Comparison of ENCODE assay signal across 24 cellular contexts in the genomic region with DNA sequence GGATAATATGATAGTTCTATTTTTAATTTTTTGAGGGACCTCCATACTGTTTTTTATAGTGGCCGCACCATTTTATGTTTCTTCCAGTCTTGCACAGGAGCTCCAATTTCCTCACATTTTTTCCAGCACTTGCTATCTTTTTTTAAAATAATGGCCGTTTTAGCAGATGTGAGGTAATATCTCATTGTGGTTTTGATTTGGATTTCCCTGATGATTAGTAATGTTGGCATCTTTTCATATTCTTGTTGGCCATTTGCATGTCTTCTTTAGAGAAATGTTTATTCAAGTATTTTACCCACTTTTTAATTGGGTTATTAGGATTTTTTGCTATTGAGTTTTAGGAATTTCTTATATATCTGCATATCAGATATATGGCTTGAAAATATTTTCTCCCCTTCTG. TPM values are rescaled to one million over a fixed set of nuclear protein-coding genes. Genes with fewer than 3 reads are reported as not detected.
DNase-seq lines count a peak whose midpoint lies in the region; FAIRE-seq and TF ChIP-seq lines count a peak whose summit lies in the region.
"Had no signal": no experiment of that assay in that cellular context is flagged by ENCODE, and none has a peak within 500 bp of the region (broad histone marks: within the 10 kb centered on the region; RNA-seq: fewer than 3 reads in every experiment).

No MANE protein-coding gene starts in this region.

- peaks cover under 1% of the 10 kb centered on the region for H3K4me1 Mint-ChIP-seq in astrocyte (ENCODE audit: low read depth, unreplicated experiment)
- H3K4me1 Mint-ChIP-seq: H9 had no signal

- H3K4me1 ChIP-seq in astrocyte (ENCODE audit: insufficient read depth, low read length), result no peaks in the 10 kb centered on the region

- no peaks in the 10 kb centered on the region for H3K9me3 Mint-ChIP-seq in astrocyte (ENCODE audit: unreplicated experiment)
- H3K9me3 Mint-ChIP-seq: CD8-positive, alpha-beta T cell; H9 had no signal

- H3K4me3 Mint-ChIP-seq in astrocyte (ENCODE audit: unreplicated experiment), result no peak overlapping the region
- H3K4me3 Mint-ChIP-seq: B cell; CD8-positive, alpha-beta T cell; H9 had no signal

- H4K20me1 ChIP-seq in astrocyte (ENCODE audit: insufficient read depth, low read length), result no peaks in the 10 kb centered on the region
- H4K20me1 ChIP-seq: BLaER1 treated with 17β-estradiol and CSF1 and Interleukin-3, amounts not matched to agents 10 nM and 100 nM had no signal

- H3K9me3 ChIP-seq in astrocyte (ENCODE audit: insufficient read depth, low read depth, low read length), result no peaks in the 10 kb centered on the region

- no peak overlapping the region for H3K9ac ChIP-seq in astrocyte (ENCODE audit: low read length)
- H3K9ac ChIP-seq: BLaER1 treated with 17β-estradiol and CSF1 and Interleukin-3, amounts not matched to agents 10 nM and 100 nM had no signal

- H3K4me3 ChIP-seq in AG10803 (ENCODE audit: low read length), result no peak overlapping the region
- no peak overlapping the region for H3K4me3 ChIP-seq in astrocyte (ENCODE audit: insufficient read depth, low read depth, low read length)
- H3K4me3 ChIP-seq: BLaER1 treated with 17β-estradiol and CSF1 and Interleukin-3, amounts not matched to agents 10 nM and 100 nM; K562 had no signal

- no peaks in the 10 kb centered on the region for H3K36me3 ChIP-seq in astrocyte (ENCODE audit: insufficient read depth, low read length)
- H3K36me3 ChIP-seq: BLaER1 treated with 17β-estradiol and CSF1 and Interleukin-3, amounts not matched to agents 10 nM and 100 nM had no signal

- H2AFZ ChIP-seq in astrocyte (ENCODE audit: low read depth, low read length), result no peak overlapping the region

- H3K79me2 ChIP-seq in astrocyte (ENCODE audit: insufficient read depth, low read length), result no peaks in the 10 kb centered on the region

- no peaks in the 10 kb centered on the region for H3K36me3 Mint-ChIP-seq in astrocyte (ENCODE audit: low read depth, unreplicated experiment)
- H3K36me3 Mint-ChIP-seq: CD8-positive, alpha-beta T cell had no signal

- TF ChIP-seq CTCF in AG10803 (conservative IDR thresholded peaks at IDR 0.05; ENCODE audit: low read length) (no peak), astrocyte (IDR thresholded peaks at IDR 0.05; ENCODE audit: insufficient read depth, low read depth, low read length) (no peak)

- DNase-seq in AG10803 (ENCODE audit: low read depth) (peak; percentile 25), LHCN-M2 (ENCODE audit: low read depth) (peak; percentile 70), astrocyte (ENCODE audit: low read depth) (peak; percentile 45), myocyte (ENCODE audit: low read depth) (peak; percentile 31), A172 (ENCODE audit: low spot score) (no peak), COLO829 (ENCODE audit: low spot score) (no peak), NCI-H2107 (lab: John Stamatoyannopoulos, UW) (no peak)
- DNase-seq: CD8-positive, alpha-beta T cell; COR-L47; DMS 273 treated with DMSO at 0.1 percent for 48 hours; DMS53; DND-41; GDM1; H9; IMR-90 had no signal

- H3K27ac Mint-ChIP-seq in astrocyte (ENCODE audit: unreplicated experiment), result no peak overlapping the region
- H3K27ac Mint-ChIP-seq: B cell; CD8-positive, alpha-beta T cell; H9 had no signal

- FAIRE-seq in astrocyte (lab: Jason Lieb, UNC), result no peak
- FAIRE-seq: GM12892, GM18507, H1, K562 had no signal

- H3K27me3 ChIP-seq in astrocyte (ENCODE audit: insufficient read depth, low read length), result no peaks in the 10 kb centered on the region
- H3K27me3 ChIP-seq: BLaER1 treated with 17β-estradiol and CSF1 and Interleukin-3, amounts not matched to agents 10 nM and 100 nM had no signal

- no peak overlapping the region for H3K27ac ChIP-seq in astrocyte (ENCODE audit: low read depth, low read length)
- H3K27ac ChIP-seq: 22Rv1; BLaER1 treated with 17β-estradiol and CSF1 and Interleukin-3, amounts not matched to agents 10 nM and 100 nM; HL-60 had no signal

- no peak overlapping the region for H3K4me2 ChIP-seq in astrocyte (ENCODE audit: low read length)
- H3K4me2 ChIP-seq: BLaER1 treated with 17β-estradiol and CSF1 and Interleukin-3, amounts not matched to agents 10 nM and 100 nM had no signal

- peaks cover 8% of the 10 kb centered on the region for H3K27me3 Mint-ChIP-seq in astrocyte (ENCODE audit: low read depth, unreplicated experiment)

RNA-seq across cellular contexts. Expression of gene NAPG, which starts 29.9 kb away (rescaled TPM):
- 38.0 and 40.8 TPM in 2 replicates for total RNA-seq in LHCN-M2 (2014; rRNA removed)
- polyA plus RNA-seq in LHCN-M2 (2012), result 12.9 TPM
- 30.8 and 33.2 TPM in 2 replicates for total RNA-seq in astrocyte
- total RNA-seq in myocyte, result 34.0 and 39.3 TPM in 2 replicates
- polyA plus RNA-seq in myocyte (2012), result 17.4 TPM
- total RNA-seq in A172 (2014; rRNA removed; shearing (Covaris generic)), result 48.6 and 65.8 TPM in 2 replicates

RNA-seq across cellular contexts. Expression of gene APCDD1, which starts 41.5 kb away (rescaled TPM):
- 3.1 and 8.2 TPM in 2 replicates for total RNA-seq in LHCN-M2 (2014; rRNA removed)
- polyA plus RNA-seq in LHCN-M2 (2012), result 9.4 TPM
- 4.4 and 5.4 TPM in 2 replicates for total RNA-seq in astrocyte
- total RNA-seq in myocyte, result 0.91 and 2.5 TPM in 2 replicates
- 6.0 TPM for polyA plus RNA-seq in myocyte (2012)
- not detected in 2 replicates for total RNA-seq in A172 (2014; rRNA removed; shearing (Covaris generic))
- total RNA-seq: CD8-positive, alpha-beta T cell; HT1080 had no signal
- polyA plus RNA-seq: K562 had no signal

Comparison
In these comparisons a context has a peak if more than half of its experiments do, and no peak if none do; other contexts are left out.
1. DNase-seq: peak in AG10803 (single experiment), LHCN-M2 (single experiment), astrocyte (single experiment) and myocyte (single experiment); none in A172 (single experiment), COLO829 (single experiment) and NCI-H2107 (single experiment).